1 cellular context compared by ENCODE assay signal in the genomic region with DNA sequence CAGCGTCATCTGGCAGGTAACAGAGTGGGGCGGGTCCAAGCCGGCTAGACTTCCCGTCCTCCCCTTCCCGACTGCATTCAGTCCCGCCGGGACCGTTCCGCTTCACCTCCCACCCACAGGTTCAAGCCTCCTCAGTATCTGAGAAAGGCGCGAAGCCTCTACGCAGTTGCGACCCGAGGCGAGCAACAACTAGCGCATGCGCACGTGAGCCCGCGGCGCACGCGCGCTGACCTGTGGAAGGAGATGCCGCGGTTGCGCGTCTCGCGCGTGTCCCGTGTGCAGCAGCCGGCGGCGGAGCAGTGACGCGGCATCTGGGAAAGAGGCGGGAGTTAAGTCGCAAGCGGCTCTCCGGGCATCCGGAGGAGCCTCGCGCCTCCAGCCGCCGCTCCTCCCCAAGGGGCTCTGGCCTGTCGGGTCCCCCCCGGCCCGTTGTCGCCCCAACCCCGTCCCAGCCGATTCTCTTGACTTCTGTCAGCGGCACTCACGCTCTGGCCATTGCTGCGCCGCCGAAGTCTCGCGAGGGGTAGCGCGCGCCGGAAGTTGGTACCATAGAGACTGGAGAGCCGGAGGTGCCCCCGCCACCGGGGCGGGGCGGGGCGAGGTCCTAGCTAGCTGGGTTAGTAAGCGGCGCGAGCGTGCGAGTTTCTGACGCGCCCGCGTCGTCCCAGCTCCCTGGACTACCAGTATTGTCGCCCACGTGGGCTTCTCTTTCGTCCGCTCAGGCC.
TF ChIP-seq lines count a peak whose summit lies in the region.

A gene with protein sequence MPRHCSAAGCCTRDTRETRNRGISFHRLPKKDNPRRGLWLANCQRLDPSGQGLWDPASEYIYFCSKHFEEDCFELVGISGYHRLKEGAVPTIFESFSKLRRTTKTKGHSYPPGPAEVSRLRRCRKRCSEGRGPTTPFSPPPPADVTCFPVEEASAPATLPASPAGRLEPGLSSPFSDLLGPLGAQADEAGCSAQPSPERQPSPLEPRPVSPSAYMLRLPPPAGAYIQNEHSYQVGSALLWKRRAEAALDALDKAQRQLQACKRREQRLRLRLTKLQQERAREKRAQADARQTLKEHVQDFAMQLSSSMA (minus strand): TSS at position 518 of the 725 bp plus-strand sequence. CDS start 207 bp downstream, at position 311.

TF ChIP-seq in GM23338, 12 proteins besides CTCF, POLR2A, EP300 and RAD21 (continued from another document):
- TF ChIP-seq, protein P1, sequence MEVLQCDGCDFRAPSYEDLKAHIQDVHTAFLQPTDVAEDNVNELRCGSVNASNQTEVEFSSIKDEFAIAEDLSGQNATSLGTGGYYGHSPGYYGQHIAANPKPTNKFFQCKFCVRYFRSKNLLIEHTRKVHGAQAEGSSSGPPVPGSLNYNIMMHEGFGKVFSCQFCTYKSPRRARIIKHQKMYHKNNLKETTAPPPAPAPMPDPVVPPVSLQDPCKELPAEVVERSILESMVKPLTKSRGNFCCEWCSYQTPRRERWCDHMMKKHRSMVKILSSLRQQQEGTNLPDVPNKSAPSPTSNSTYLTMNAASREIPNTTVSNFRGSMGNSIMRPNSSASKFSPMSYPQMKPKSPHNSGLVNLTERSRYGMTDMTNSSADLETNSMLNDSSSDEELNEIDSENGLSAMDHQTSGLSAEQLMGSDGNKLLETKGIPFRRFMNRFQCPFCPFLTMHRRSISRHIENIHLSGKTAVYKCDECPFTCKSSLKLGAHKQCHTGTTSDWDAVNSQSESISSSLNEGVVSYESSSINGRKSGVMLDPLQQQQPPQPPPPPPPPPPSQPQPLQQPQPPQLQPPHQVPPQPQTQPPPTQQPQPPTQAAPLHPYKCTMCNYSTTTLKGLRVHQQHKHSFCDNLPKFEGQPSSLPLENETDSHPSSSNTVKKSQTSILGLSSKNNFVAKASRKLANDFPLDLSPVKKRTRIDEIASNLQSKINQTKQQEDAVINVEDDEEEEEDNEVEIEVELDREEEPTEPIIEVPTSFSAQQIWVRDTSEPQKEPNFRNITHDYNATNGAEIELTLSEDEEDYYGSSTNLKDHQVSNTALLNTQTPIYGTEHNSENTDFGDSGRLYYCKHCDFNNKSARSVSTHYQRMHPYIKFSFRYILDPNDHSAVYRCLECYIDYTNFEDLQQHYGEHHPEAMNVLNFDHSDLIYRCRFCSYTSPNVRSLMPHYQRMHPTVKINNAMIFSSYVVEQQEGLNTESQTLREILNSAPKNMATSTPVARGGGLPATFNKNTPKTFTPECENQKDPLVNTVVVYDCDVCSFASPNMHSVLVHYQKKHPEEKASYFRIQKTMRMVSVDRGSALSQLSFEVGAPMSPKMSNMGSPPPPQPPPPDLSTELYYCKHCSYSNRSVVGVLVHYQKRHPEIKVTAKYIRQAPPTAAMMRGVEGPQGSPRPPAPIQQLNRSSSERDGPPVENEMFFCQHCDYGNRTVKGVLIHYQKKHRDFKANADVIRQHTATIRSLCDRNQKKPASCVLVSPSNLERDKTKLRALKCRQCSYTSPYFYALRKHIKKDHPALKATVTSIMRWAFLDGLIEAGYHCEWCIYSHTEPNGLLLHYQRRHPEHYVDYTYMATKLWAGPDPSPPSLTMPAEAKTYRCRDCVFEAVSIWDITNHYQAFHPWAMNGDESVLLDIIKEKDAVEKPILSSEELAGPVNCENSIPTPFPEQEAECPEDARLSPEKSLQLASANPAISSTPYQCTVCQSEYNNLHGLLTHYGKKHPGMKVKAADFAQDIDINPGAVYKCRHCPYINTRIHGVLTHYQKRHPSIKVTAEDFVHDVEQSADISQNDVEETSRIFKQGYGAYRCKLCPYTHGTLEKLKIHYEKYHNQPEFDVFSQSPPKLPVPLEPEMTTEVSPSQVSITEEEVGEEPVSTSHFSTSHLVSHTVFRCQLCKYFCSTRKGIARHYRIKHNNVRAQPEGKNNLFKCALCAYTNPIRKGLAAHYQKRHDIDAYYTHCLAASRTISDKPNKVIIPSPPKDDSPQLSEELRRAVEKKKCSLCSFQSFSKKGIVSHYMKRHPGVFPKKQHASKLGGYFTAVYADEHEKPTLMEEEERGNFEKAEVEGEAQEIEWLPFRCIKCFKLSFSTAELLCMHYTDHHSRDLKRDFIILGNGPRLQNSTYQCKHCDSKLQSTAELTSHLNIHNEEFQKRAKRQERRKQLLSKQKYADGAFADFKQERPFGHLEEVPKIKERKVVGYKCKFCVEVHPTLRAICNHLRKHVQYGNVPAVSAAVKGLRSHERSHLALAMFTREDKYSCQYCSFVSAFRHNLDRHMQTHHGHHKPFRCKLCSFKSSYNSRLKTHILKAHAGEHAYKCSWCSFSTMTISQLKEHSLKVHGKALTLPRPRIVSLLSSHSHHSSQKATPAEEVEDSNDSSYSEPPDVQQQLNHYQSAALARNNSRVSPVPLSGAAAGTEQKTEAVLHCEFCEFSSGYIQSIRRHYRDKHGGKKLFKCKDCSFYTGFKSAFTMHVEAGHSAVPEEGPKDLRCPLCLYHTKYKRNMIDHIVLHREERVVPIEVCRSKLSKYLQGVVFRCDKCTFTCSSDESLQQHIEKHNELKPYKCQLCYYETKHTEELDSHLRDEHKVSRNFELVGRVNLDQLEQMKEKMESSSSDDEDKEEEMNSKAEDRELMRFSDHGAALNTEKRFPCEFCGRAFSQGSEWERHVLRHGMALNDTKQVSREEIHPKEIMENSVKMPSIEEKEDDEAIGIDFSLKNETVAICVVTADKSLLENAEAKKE (CRISPR knock-in tag; IDR thresholded peaks at IDR 0.05): no peak
- peak; percentile 60 for TF ChIP-seq CREB1 (CRISPR knock-in tag; IDR thresholded peaks at IDR 0.05; ENCODE audit: low read depth)
- TF ChIP-seq, protein P2, sequence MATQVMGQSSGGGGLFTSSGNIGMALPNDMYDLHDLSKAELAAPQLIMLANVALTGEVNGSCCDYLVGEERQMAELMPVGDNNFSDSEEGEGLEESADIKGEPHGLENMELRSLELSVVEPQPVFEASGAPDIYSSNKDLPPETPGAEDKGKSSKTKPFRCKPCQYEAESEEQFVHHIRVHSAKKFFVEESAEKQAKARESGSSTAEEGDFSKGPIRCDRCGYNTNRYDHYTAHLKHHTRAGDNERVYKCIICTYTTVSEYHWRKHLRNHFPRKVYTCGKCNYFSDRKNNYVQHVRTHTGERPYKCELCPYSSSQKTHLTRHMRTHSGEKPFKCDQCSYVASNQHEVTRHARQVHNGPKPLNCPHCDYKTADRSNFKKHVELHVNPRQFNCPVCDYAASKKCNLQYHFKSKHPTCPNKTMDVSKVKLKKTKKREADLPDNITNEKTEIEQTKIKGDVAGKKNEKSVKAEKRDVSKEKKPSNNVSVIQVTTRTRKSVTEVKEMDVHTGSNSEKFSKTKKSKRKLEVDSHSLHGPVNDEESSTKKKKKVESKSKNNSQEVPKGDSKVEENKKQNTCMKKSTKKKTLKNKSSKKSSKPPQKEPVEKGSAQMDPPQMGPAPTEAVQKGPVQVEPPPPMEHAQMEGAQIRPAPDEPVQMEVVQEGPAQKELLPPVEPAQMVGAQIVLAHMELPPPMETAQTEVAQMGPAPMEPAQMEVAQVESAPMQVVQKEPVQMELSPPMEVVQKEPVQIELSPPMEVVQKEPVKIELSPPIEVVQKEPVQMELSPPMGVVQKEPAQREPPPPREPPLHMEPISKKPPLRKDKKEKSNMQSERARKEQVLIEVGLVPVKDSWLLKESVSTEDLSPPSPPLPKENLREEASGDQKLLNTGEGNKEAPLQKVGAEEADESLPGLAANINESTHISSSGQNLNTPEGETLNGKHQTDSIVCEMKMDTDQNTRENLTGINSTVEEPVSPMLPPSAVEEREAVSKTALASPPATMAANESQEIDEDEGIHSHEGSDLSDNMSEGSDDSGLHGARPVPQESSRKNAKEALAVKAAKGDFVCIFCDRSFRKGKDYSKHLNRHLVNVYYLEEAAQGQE (IDR thresholded peaks at IDR 0.05; ENCODE audit: unreplicated experiment): no peak
- TF ChIP-seq STAT1 (IDR thresholded peaks at IDR 0.05; ENCODE audit: unreplicated experiment): no peak
- no peak for TF ChIP-seq ZNF114 (CRISPR knock-in tag; IDR thresholded peaks at IDR 0.05)
- TF ChIP-seq EZH2 (IDR thresholded peaks at IDR 0.05; ENCODE audit: low read depth, unreplicated experiment): no peak
- no peak for TF ChIP-seq NANOG (IDR thresholded peaks at IDR 0.05; ENCODE audit: borderline replicate concordance)
- peak; percentile 86 for TF ChIP-seq POLR2AphosphoS5 (IDR thresholded peaks at IDR 0.05; ENCODE audit: low read depth)
- TF ChIP-seq ZNF331 (CRISPR knock-in tag; IDR thresholded peaks at IDR 0.05; ENCODE audit: low read depth): no peak
